In the genomic region with DNA sequence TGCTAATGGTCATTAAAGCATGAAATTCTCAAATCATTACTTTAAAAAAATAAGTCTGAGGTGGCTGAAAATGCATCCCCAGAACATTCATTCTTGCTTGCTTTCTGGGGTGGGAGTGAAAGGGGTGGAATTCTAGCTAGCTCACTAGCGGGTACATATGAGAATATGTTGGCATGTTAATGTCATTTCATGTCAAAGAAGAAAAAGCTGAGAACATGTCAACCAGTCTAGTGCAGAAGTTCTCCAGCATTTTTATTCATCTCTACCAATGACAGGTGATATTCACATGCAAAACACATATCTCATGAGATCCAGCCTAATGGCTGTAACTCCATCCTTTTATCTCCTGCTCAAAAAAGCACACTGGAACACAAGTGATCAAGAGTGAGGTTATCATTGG, we compare ENCODE assay signal across 1 cellular context.
TF ChIP-seq lines count a peak whose summit lies in the region.

No MANE protein-coding gene starts in this region.

TF ChIP-seq in GM23338, 12 proteins besides CTCF, POLR2A, EP300 and RAD21 (continued from another document):
- TF ChIP-seq, protein P1, sequence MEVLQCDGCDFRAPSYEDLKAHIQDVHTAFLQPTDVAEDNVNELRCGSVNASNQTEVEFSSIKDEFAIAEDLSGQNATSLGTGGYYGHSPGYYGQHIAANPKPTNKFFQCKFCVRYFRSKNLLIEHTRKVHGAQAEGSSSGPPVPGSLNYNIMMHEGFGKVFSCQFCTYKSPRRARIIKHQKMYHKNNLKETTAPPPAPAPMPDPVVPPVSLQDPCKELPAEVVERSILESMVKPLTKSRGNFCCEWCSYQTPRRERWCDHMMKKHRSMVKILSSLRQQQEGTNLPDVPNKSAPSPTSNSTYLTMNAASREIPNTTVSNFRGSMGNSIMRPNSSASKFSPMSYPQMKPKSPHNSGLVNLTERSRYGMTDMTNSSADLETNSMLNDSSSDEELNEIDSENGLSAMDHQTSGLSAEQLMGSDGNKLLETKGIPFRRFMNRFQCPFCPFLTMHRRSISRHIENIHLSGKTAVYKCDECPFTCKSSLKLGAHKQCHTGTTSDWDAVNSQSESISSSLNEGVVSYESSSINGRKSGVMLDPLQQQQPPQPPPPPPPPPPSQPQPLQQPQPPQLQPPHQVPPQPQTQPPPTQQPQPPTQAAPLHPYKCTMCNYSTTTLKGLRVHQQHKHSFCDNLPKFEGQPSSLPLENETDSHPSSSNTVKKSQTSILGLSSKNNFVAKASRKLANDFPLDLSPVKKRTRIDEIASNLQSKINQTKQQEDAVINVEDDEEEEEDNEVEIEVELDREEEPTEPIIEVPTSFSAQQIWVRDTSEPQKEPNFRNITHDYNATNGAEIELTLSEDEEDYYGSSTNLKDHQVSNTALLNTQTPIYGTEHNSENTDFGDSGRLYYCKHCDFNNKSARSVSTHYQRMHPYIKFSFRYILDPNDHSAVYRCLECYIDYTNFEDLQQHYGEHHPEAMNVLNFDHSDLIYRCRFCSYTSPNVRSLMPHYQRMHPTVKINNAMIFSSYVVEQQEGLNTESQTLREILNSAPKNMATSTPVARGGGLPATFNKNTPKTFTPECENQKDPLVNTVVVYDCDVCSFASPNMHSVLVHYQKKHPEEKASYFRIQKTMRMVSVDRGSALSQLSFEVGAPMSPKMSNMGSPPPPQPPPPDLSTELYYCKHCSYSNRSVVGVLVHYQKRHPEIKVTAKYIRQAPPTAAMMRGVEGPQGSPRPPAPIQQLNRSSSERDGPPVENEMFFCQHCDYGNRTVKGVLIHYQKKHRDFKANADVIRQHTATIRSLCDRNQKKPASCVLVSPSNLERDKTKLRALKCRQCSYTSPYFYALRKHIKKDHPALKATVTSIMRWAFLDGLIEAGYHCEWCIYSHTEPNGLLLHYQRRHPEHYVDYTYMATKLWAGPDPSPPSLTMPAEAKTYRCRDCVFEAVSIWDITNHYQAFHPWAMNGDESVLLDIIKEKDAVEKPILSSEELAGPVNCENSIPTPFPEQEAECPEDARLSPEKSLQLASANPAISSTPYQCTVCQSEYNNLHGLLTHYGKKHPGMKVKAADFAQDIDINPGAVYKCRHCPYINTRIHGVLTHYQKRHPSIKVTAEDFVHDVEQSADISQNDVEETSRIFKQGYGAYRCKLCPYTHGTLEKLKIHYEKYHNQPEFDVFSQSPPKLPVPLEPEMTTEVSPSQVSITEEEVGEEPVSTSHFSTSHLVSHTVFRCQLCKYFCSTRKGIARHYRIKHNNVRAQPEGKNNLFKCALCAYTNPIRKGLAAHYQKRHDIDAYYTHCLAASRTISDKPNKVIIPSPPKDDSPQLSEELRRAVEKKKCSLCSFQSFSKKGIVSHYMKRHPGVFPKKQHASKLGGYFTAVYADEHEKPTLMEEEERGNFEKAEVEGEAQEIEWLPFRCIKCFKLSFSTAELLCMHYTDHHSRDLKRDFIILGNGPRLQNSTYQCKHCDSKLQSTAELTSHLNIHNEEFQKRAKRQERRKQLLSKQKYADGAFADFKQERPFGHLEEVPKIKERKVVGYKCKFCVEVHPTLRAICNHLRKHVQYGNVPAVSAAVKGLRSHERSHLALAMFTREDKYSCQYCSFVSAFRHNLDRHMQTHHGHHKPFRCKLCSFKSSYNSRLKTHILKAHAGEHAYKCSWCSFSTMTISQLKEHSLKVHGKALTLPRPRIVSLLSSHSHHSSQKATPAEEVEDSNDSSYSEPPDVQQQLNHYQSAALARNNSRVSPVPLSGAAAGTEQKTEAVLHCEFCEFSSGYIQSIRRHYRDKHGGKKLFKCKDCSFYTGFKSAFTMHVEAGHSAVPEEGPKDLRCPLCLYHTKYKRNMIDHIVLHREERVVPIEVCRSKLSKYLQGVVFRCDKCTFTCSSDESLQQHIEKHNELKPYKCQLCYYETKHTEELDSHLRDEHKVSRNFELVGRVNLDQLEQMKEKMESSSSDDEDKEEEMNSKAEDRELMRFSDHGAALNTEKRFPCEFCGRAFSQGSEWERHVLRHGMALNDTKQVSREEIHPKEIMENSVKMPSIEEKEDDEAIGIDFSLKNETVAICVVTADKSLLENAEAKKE (CRISPR knock-in tag; IDR thresholded peaks at IDR 0.05), result no peak
- TF ChIP-seq STAT1 (IDR thresholded peaks at IDR 0.05; ENCODE audit: unreplicated experiment) (no peak), CREB1 (CRISPR knock-in tag; IDR thresholded peaks at IDR 0.05; ENCODE audit: low read depth) (no peak), JUNB (IDR thresholded peaks at IDR 0.05; ENCODE audit: unreplicated experiment) (no peak), EZH2phosphoT487 (IDR thresholded peaks at IDR 0.05; ENCODE audit: unreplicated experiment) (no peak), ZNF331 (CRISPR knock-in tag; IDR thresholded peaks at IDR 0.05; ENCODE audit: low read depth) (no peak), EZH2 (IDR thresholded peaks at IDR 0.05; ENCODE audit: low read depth, unreplicated experiment) (no peak)
- TF ChIP-seq, protein P2, sequence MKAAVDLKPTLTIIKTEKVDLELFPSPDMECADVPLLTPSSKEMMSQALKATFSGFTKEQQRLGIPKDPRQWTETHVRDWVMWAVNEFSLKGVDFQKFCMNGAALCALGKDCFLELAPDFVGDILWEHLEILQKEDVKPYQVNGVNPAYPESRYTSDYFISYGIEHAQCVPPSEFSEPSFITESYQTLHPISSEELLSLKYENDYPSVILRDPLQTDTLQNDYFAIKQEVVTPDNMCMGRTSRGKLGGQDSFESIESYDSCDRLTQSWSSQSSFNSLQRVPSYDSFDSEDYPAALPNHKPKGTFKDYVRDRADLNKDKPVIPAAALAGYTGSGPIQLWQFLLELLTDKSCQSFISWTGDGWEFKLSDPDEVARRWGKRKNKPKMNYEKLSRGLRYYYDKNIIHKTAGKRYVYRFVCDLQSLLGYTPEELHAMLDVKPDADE (IDR thresholded peaks at IDR 0.05), result no peak
